In the genomic region with DNA sequence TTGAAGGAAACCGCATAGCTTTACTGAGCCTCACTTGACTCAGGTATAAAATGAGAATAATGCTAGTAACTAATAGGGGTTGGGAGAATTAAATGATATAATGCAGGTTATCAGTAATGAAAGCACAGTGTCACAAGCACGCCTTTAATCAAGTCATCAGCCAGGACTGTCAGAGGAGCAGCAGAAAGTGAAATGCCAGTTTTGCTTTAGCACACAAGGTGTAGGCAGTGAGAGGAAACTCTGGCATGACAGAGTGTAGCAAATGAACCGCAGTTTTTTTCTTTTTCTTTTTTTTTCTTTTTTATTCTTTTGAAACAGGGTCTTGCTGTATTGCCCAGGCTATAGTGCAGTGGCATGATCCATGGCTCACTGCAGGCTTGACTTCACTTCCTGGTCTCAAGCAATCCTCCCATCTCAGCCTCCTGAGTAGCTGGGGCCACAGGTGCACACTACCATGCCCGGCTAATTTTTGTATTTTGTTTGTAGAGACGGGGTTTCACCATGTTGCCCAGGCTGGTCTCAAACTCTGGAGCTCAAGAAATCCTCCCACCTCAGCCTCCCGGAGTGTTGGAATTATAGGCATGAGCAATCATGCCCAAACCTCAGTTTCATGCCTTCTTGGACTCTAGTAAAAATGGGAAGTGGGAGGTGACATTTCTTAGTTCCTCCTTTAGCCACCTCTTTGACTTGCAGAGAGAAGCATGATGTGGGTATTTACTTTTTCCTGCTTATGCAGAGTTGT, we compare ENCODE assay signal across 8 cellular contexts. TPM values are rescaled to one million over a fixed set of nuclear protein-coding genes. Genes with fewer than 3 reads are reported as not detected.
DNase-seq lines count a peak whose midpoint lies in the region; ATAC-seq and TF ChIP-seq lines count a peak whose summit lies in the region.

No MANE protein-coding gene starts in this region.

- H3K27me3 ChIP-seq in left ventricle myocardium inferior (ENCODE audit: low read depth) (no peaks in the 10 kb centered on the region), upper lobe of right lung (no peaks in the 10 kb centered on the region)

- H3K4me1 ChIP-seq in left ventricle myocardium inferior (peaks cover 3% of the 10 kb centered on the region), upper lobe of right lung (no peaks in the 10 kb centered on the region)

- no peak overlapping the region for H3K27ac ChIP-seq in left ventricle myocardium inferior (replicated peaks)
- H3K27ac ChIP-seq in upper lobe of right lung: no peak overlapping the region

- intact Hi-C loops in Right ventricle myocardium superior (cut with DNase I): no loop called here
- intact Hi-C loops in left ventricle myocardium inferior (cut with micrococcal nuclease): no loop called here
- intact Hi-C loops in upper lobe of right lung (cut with DNase I): no loop called here

- H3K4me3 ChIP-seq in left ventricle myocardium inferior (no peak overlapping the region), upper lobe of right lung (no peak overlapping the region)

- H3K9me3 ChIP-seq in left ventricle myocardium inferior (replicated peaks) (no peaks in the 10 kb centered on the region), upper lobe of right lung (no peaks in the 10 kb centered on the region)

- no peak for DNase-seq in Right ventricle myocardium superior
- no peak for DNase-seq in left ventricle myocardium inferior
- DNase-seq in NOMO-1 treated with dmso at 0.1 percent for 144 hours (lab: John Stamatoyannopoulos, UW; ENCODE audit: unreplicated experiment): peak; percentile 79
- DNase-seq in upper lobe of right lung: no peak
- DNase-seq in activated gamma-delta T cell treated with Interleukin-2 at 50 U/mL for 16 hours: no peak
- DNase-seq in GM19240 (ENCODE audit: insufficient read length, low spot score): no peak
- no peak for DNase-seq in activated CD4-positive, alpha-beta T cell treated with anti-CD3 and anti-CD28 coated beads, Interleukin-2, amount 50 U/mL, for 48 hours

- peak; percentile 52 for ATAC-seq in Right ventricle myocardium superior (ENCODE audit: poor library complexity)
- peak; percentile 84 for ATAC-seq in HG02938 (IDR thresholded peaks at IDR 0.05; ENCODE audit: unreplicated experiment)
- peak; percentile 86 for ATAC-seq in upper lobe of right lung

- H3K36me3 ChIP-seq in left ventricle myocardium inferior: peaks cover 45% of the 10 kb centered on the region
- H3K36me3 ChIP-seq in upper lobe of right lung: peaks cover 22% of the 10 kb centered on the region

- TF ChIP-seq CTCF in left ventricle myocardium inferior (IDR thresholded peaks at IDR 0.05; ENCODE audit: borderline replicate concordance): no peak
- no peak for TF ChIP-seq CTCF in upper lobe of right lung (IDR thresholded peaks at IDR 0.05)

RNA-seq across cellular contexts. Expression of gene SCAANT1, which starts 9.7 kb away (rescaled TPM):
- total RNA-seq in Right ventricle myocardium superior (not detected), left ventricle myocardium inferior (not detected), upper lobe of right lung (not detected)

RNA-seq across cellular contexts. Expression of gene ATXN7, which starts 58.2 kb away (rescaled TPM):
- total RNA-seq in Right ventricle myocardium superior: 13.5 TPM
- 12.1 TPM for total RNA-seq in left ventricle myocardium inferior
- 35.5 TPM for total RNA-seq in upper lobe of right lung

RNA-seq across cellular contexts. Expression of gene THOC7, which starts 58.3 kb away (rescaled TPM):
- total RNA-seq in Right ventricle myocardium superior (84.9 TPM), left ventricle myocardium inferior (79.4 TPM), upper lobe of right lung (46.9 TPM)
